20 cellular contexts compared by ENCODE assay signal in genomic region chr7:55523366-55523765, GRCh38. TPM values are rescaled to one million over a fixed set of nuclear protein-coding genes. Genes with fewer than 3 reads are reported as not detected.
DNase-seq lines count a peak whose midpoint lies in the region; ATAC-seq and TF ChIP-seq lines count a peak whose summit lies in the region.
"Had no signal": no experiment of that assay in that cellular context is flagged by ENCODE, and none has a peak within 500 bp of the region (broad histone marks: within the 10 kb centered on the region; RNA-seq: fewer than 3 reads in every experiment).

No MANE protein-coding gene starts in this region.

- H2BK5ac ChIP-seq in IMR-90 (ENCODE audit: low read depth, low read length, poor library complexity, severe bottlenecking), result no peak overlapping the region

- dilution Hi-C loops in IMR-90 (cut with HindIII; ENCODE audit: low sequenced_read_pairs, unreplicated experiment), result no loop called here

- POLR2A ChIA-PET in CD8-positive, alpha-beta memory T cell (lab: Charles Lee), result no interaction called here
- POLR2A ChIA-PET in IMR-90 (lab: Charles Lee; ENCODE audit: unreplicated experiment) (no interaction called here), PC-3 (lab: Charles Lee; ENCODE audit: unreplicated experiment) (no interaction called here)

- peaks cover 38 to 83% of the 10 kb centered on the region in 2 experiments for H3K79me1 ChIP-seq in IMR-90 (ENCODE audit: low read depth in 1 of 2, low read length in 2 of 2)

- H3K9me3 ChIP-seq in CD8-positive, alpha-beta memory T cell (ENCODE audit: low read length), result no peaks in the 10 kb centered on the region
- no peaks in the 10 kb centered on the region for H3K9me3 ChIP-seq in IMR-90 (ENCODE audit: control insufficient read depth, insufficient read depth, low read length)
- no peaks in the 10 kb centered on the region for H3K9me3 ChIP-seq in ascending aorta
- no peaks in the 10 kb centered on the region for H3K9me3 ChIP-seq in PC-3 (ENCODE audit: low read length)
- H3K9me3 ChIP-seq: adrenal gland, Peyer's patch, suprapubic skin had no signal

- no peaks in the 10 kb centered on the region for H3K9me3 Mint-ChIP-seq in CD8-positive, alpha-beta memory T cell
- no peaks in the 10 kb centered on the region for H3K9me3 Mint-ChIP-seq in natural killer cell treated with Interleukin-12 subunit alpha and Interleukin-12 subunit beta and Interleukin-15 and Interleukin-18, amount 100 ng/mL, for 72 hours
- no peaks in the 10 kb centered on the region for H3K9me3 Mint-ChIP-seq in T-helper 2 cell treated with Interferon-gamma antibody and Interleukin-4, amounts not matched to agents 5 μg/mL and 100 μg/mL, for 36 hours
- H3K9me3 Mint-ChIP-seq: mesothelial cell of epicardium had no signal

- H3K18ac ChIP-seq in IMR-90 (ENCODE audit: low read depth, low read length), result no peak overlapping the region

- H3K36me3 Mint-ChIP-seq in CD8-positive, alpha-beta memory T cell, result peaks cover 0 to 43% (median 12%) of the 10 kb centered on the region in 3 donors
- H3K36me3 Mint-ChIP-seq in natural killer cell treated with Interleukin-12 subunit alpha and Interleukin-12 subunit beta and Interleukin-15 and Interleukin-18, amount 100 ng/mL, for 72 hours, result peaks cover 11% of the 10 kb centered on the region
- peaks cover 20% of the 10 kb centered on the region for H3K36me3 Mint-ChIP-seq in T-helper 2 cell treated with Interferon-gamma antibody and Interleukin-4, amounts not matched to agents 5 μg/mL and 100 μg/mL, for 36 hours (ENCODE audit: low read depth)

- H3K4me3 Mint-ChIP-seq in CD8-positive, alpha-beta memory T cell, result peak overlapping the region in 1 of 7 donors; percentile 1
- H3K4me3 Mint-ChIP-seq in natural killer cell treated with Interleukin-12 subunit alpha and Interleukin-12 subunit beta and Interleukin-15 and Interleukin-18, amount 100 ng/mL, for 72 hours, result peak overlapping the region; percentile 6
- H3K4me3 Mint-ChIP-seq in T-helper 2 cell treated with Interferon-gamma antibody and Interleukin-4, amounts not matched to agents 5 μg/mL and 100 μg/mL, for 36 hours, result no peak overlapping the region
- H3K4me3 Mint-ChIP-seq: mesothelial cell of epicardium had no signal

- H3K9ac ChIP-seq in IMR-90 (ENCODE audit: low read depth, low read length) (no peak overlapping the region), PC-3 (ENCODE audit: low read length) (no peak overlapping the region)

- H2AK5ac ChIP-seq in IMR-90 (ENCODE audit: low read depth, low read length), result no peak overlapping the region

- peak; percentile 75 for ATAC-seq in IMR-90 (ENCODE audit: low read depth)
- ATAC-seq in natural killer cell treated with Interleukin-12 subunit alpha and Interleukin-12 subunit beta and Interleukin-15 and Interleukin-18, amount 100 ng/mL, for 72 hours, result no peak
- no peak for ATAC-seq in PC-3
- ATAC-seq: right cardiac atrium had no signal

- no peak for TF ChIP-seq RAD21 in IMR-90 (IDR thresholded peaks at IDR 0.05; ENCODE audit: low read length)

- peaks cover 64% of the 10 kb centered on the region for H4K20me1 ChIP-seq in IMR-90 (ENCODE audit: insufficient read depth, low read length)
- H4K20me1 ChIP-seq in PC-3 (ENCODE audit: low read length), result no peaks in the 10 kb centered on the region

- no peak overlapping the region for H3K27ac ChIP-seq in CD8-positive, alpha-beta memory T cell (ENCODE audit: low read depth, low read length)
- H3K27ac ChIP-seq in IMR-90 (ENCODE audit: insufficient read depth, low read length), result no peak overlapping the region
- H3K27ac ChIP-seq in ascending aorta, result peak overlapping the region; percentile 24 to 68
- H3K27ac ChIP-seq in PC-3 (ENCODE audit: low read length), result no peak overlapping the region
- H3K27ac ChIP-seq: adrenal gland, C4-2B, suprapubic skin, WERI-Rb-1 had no signal

- H3K79me2 ChIP-seq in PC-3 (ENCODE audit: low read length), result 0 out of 2 replicates have a peak, but pooled peaks cover 14% of the 10 kb centered on the region

- no peak for TF ChIP-seq POLR2A in IMR-90 (IDR thresholded peaks at IDR 0.05; ENCODE audit: low read depth, low read length)

- no peak overlapping the region for H3K56ac ChIP-seq in IMR-90 (ENCODE audit: extremely low read depth, insufficient read depth, low read length)

- H2AK9ac ChIP-seq in IMR-90 (replicated peaks; ENCODE audit: low read depth, low read length, poor library complexity), result no peak overlapping the region

- peaks cover 59 to 88% (median 81%) of the 10 kb centered on the region in 3 donors for H3K4me1 Mint-ChIP-seq in CD8-positive, alpha-beta memory T cell
- peaks cover 67 to 68% of the 10 kb centered on the region in 2 donors for H3K4me1 Mint-ChIP-seq in natural killer cell treated with Interleukin-12 subunit alpha and Interleukin-12 subunit beta and Interleukin-15 and Interleukin-18, amount 100 ng/mL, for 72 hours (ENCODE audit: low read depth in 2 of 2)
- H3K4me1 Mint-ChIP-seq in T-helper 2 cell treated with Interferon-gamma antibody and Interleukin-4, amounts not matched to agents 5 μg/mL and 100 μg/mL, for 36 hours (ENCODE audit: low read depth), result peaks cover 16% of the 10 kb centered on the region

- no peak for TF ChIP-seq CTCF in IMR-90 (conservative IDR thresholded peaks at IDR 0.05; ENCODE audit: low read depth, low read length)
- TF ChIP-seq CTCF in ascending aorta (IDR thresholded peaks at IDR 0.05), result no peak
- TF ChIP-seq CTCF in PC-3 (conservative IDR thresholded peaks at IDR 0.05; ENCODE audit: low read depth, low read length), result no peak

- H3K27me3 Mint-ChIP-seq in CD8-positive, alpha-beta memory T cell, result no peaks in the 10 kb centered on the region
- no peaks in the 10 kb centered on the region for H3K27me3 Mint-ChIP-seq in natural killer cell treated with Interleukin-12 subunit alpha and Interleukin-12 subunit beta and Interleukin-15 and Interleukin-18, amount 100 ng/mL, for 72 hours
- no peaks in the 10 kb centered on the region for H3K27me3 Mint-ChIP-seq in T-helper 2 cell treated with Interferon-gamma antibody and Interleukin-4, amounts not matched to agents 5 μg/mL and 100 μg/mL, for 36 hours (ENCODE audit: low read depth)

- no peak overlapping the region for H2AFZ ChIP-seq in IMR-90 (replicated peaks; ENCODE audit: low read length, poor library complexity)
- no peak overlapping the region for H2AFZ ChIP-seq in PC-3 (ENCODE audit: low read length)

- no peaks in the 10 kb centered on the region for H3K27me3 ChIP-seq in CD8-positive, alpha-beta memory T cell (ENCODE audit: insufficient read depth, low read length, poor library complexity, severe bottlenecking)
- no peaks in the 10 kb centered on the region for H3K27me3 ChIP-seq in IMR-90 (ENCODE audit: control insufficient read depth, insufficient read depth, low read length)
- H3K27me3 ChIP-seq in ascending aorta, result no peaks in the 10 kb centered on the region
- H3K27me3 ChIP-seq in PC-3 (ENCODE audit: low read length), result no peaks in the 10 kb centered on the region
- H3K27me3 ChIP-seq: adrenal gland, Peyer's patch, suprapubic skin had no signal

- BruUV-seq in IMR-90 (replicated peaks; lab: Mats Ljungman, UMichigan) (no TSS peak), PC-3 (replicated peaks; lab: Mats Ljungman, UMichigan) (no TSS peak)

- H3K27ac Mint-ChIP-seq in CD8-positive, alpha-beta memory T cell, result peak overlapping the region in 6 of 8 donors; percentile 0 to 62 (median 10)
- H3K27ac Mint-ChIP-seq in natural killer cell treated with Interleukin-12 subunit alpha and Interleukin-12 subunit beta and Interleukin-15 and Interleukin-18, amount 100 ng/mL, for 72 hours, result peak overlapping the region; percentile 59 to 80
- H3K27ac Mint-ChIP-seq in T-helper 2 cell treated with Interferon-gamma antibody and Interleukin-4, amounts not matched to agents 5 μg/mL and 100 μg/mL, for 36 hours, result no peak overlapping the region
- H3K27ac Mint-ChIP-seq: mesothelial cell of epicardium had no signal

- H3K4ac ChIP-seq in IMR-90 (ENCODE audit: low read depth, low read length), result no peak overlapping the region

- peaks cover 8% of the 10 kb centered on the region for H3K36me3 ChIP-seq in CD8-positive, alpha-beta memory T cell (ENCODE audit: insufficient read depth, low read length)
- H3K36me3 ChIP-seq in IMR-90 (ENCODE audit: control insufficient read depth, insufficient read depth, low read length) (peaks cover 12% of the 10 kb centered on the region), ascending aorta (peaks cover 3 to 9% of the 10 kb centered on the region in 2 donors), PC-3 (ENCODE audit: low read depth, low read length) (no peaks in the 10 kb centered on the region)
- H3K36me3 ChIP-seq: adrenal gland, WERI-Rb-1 had no signal

- intact Hi-C loops in IMR-90 (cut with micrococcal nuclease) (no loop called here), ascending aorta (cut with DNase I) (loop anchor here (5.0 to 10.0 kb wide), 2 partner anchors 51 to 74 kb away; partner anchors contain the start of gene VOPP1), PC-3 (cut with micrococcal nuclease) (no loop called here)

- H3K9me2 ChIP-seq in PC-3 (replicated peaks; ENCODE audit: low read length), result no peaks in the 10 kb centered on the region

- peaks cover 15% of the 10 kb centered on the region for H3K9me1 ChIP-seq in IMR-90 (ENCODE audit: insufficient read depth, low read length)

- CTCF ChIA-PET in CD8-positive, alpha-beta memory T cell (lab: Charles Lee), result no interaction called here
- CTCF ChIA-PET in IMR-90 (lab: Yijun Ruan, JAX), result no interaction called here
- CTCF ChIA-PET in PC-3 (lab: Charles Lee), result no interaction called here

- H2BK20ac ChIP-seq in IMR-90 (ENCODE audit: low read depth, low read length), result no peak overlapping the region

- peaks cover 12% of the 10 kb centered on the region for H3K4me1 ChIP-seq in CD8-positive, alpha-beta memory T cell (ENCODE audit: insufficient read depth, low read length)
- H3K4me1 ChIP-seq in IMR-90 (ENCODE audit: control insufficient read depth, insufficient read depth, low read length), result peaks cover 2% of the 10 kb centered on the region; the same call in 1 of the 2 replicates
- H3K4me1 ChIP-seq in ascending aorta, result peaks cover 13 to 33% of the 10 kb centered on the region in 2 donors
- no peaks in the 10 kb centered on the region for H3K4me1 ChIP-seq in PC-3 (ENCODE audit: insufficient read depth, low read length)
- H3K4me1 ChIP-seq: suprapubic skin had no signal

- no peak for DNase-seq in CD8-positive, alpha-beta memory T cell
- no peak for DNase-seq in IMR-90
- no peak for DNase-seq in ascending aorta (ENCODE audit: low spot score in 2 of 2)
- DNase-seq in natural killer cell treated with Interleukin-12 subunit alpha and Interleukin-12 subunit beta and Interleukin-15 and Interleukin-18, amount 100 ng/mL, for 72 hours (ENCODE audit: low spot score), result no peak
- DNase-seq in T-helper 2 cell treated with Interferon-gamma antibody and Interleukin-4, amounts not matched to agents 5 μg/mL and 100 μg/mL, for 36 hours (ENCODE audit: low spot score), result no peak
- no peak for DNase-seq in NCI-H1048 (lab: John Stamatoyannopoulos, UW)
- DNase-seq in PC-3, result no peak
- DNase-seq: activated CD8-positive, alpha-beta memory T cell treated with anti-CD3 and anti-CD28 coated beads, Interleukin-2, amount 50 U/mL, for 4 hours; adrenal gland; DMS79; GOT3; Kasumi-1; NCI-H146; right cardiac atrium; SW 1271; WERI-Rb-1 had no signal

- H2BK120ac ChIP-seq in IMR-90 (ENCODE audit: low read depth, low read length), result no peak overlapping the region

- H3K4me3 ChIP-seq in CD8-positive, alpha-beta memory T cell (ENCODE audit: low read length), result no peak overlapping the region
- H3K4me3 ChIP-seq in IMR-90 (ENCODE audit: insufficient read depth, low read depth, low read length) (no peak overlapping the region), ascending aorta (no peak overlapping the region), PC-3 (ENCODE audit: low read length) (no peak overlapping the region)
- H3K4me3 ChIP-seq: adrenal gland, Peyer's patch, suprapubic skin had no signal

- in situ Hi-C loops in IMR-90 (cut with MboI; ENCODE audit: low sequenced_read_pairs), result no loop called here

- no peak overlapping the region for H2BK15ac ChIP-seq in IMR-90 (ENCODE audit: low read depth, low read length)

- 60% methylated on average over 1 of the region's 2 CpGs; no CpG with 5 or more reads in 1 of the 2 experiments for WGBS in IMR-90 (ENCODE audit: extremely low coverage in 2 of 2, insufficient read length in 1 of 2), 2 experiments

- H3F3A ChIP-seq in PC-3 (ENCODE audit: low read length, unreplicated experiment), result no peaks in the 10 kb centered on the region

- H4K91ac ChIP-seq in IMR-90 (ENCODE audit: insufficient read depth, low read depth, low read length), result no peak overlapping the region

- H4K5ac ChIP-seq in IMR-90 (ENCODE audit: low read depth, low read length), result no peak overlapping the region

- H3K23ac ChIP-seq in IMR-90 (ENCODE audit: low read depth, low read length), result no peak overlapping the region

- H4K8ac ChIP-seq in IMR-90 (ENCODE audit: low read depth in 2 of 2, low read length in 2 of 2), result no peak overlapping the region

- H3K14ac ChIP-seq in IMR-90 (replicated peaks; ENCODE audit: low read depth, low read length), result no peak overlapping the region; the same call in 1 of the 2 replicates

- H3K4me2 ChIP-seq in IMR-90 (ENCODE audit: low read depth, low read length), result no peak overlapping the region
- H3K4me2 ChIP-seq in PC-3 (ENCODE audit: low read length), result no peak overlapping the region

RNA-seq across cellular contexts. Expression of gene VOPP1, which starts 48.9 kb away (rescaled TPM):
- total RNA-seq in CD8-positive, alpha-beta memory T cell, result 10 to 100 TPM; 65.6 to 67.3 TPM
- 34.8 TPM for polyA plus RNA-seq in CD8-positive, alpha-beta memory T cell
- 94.5 and 94.7 TPM in 2 replicates for total RNA-seq in IMR-90 (2012; rRNA removed)
- polyA plus RNA-seq in IMR-90 (2012; rRNA removed), result 54.5 and 60.2 TPM in 2 replicates
- 39.0 and 52.2 TPM in 2 replicates for polyA plus RNA-seq in IMR-90 (2012; cell fraction: cytosol; rRNA removed)
- 26.0 and 27.4 TPM in 2 replicates for polyA plus RNA-seq in IMR-90 (2012; cell fraction: nucleus; rRNA removed; ENCODE audit: low replicate concordance)
- total RNA-seq in ascending aorta, result 78.8 TPM
- 100 to 1,000 TPM; 204 to 244 TPM for total RNA-seq in natural killer cell treated with Interleukin-12 subunit alpha and Interleukin-12 subunit beta and Interleukin-15 and Interleukin-18, amount 100 ng/mL, for 72 hours
- 60.2 and 64.8 TPM in 2 replicates for total RNA-seq in PC-3 (2014; rRNA removed)

Comparison
In these comparisons a context has a peak if more than half of its experiments do, and no peak if none do; other contexts are left out.
1. H3K27ac ChIP-seq: peak in ascending aorta (2 of 2); none in CD8-positive, alpha-beta memory T cell (single experiment), IMR-90 (single experiment) and PC-3 (single experiment).